In the genomic region with DNA sequence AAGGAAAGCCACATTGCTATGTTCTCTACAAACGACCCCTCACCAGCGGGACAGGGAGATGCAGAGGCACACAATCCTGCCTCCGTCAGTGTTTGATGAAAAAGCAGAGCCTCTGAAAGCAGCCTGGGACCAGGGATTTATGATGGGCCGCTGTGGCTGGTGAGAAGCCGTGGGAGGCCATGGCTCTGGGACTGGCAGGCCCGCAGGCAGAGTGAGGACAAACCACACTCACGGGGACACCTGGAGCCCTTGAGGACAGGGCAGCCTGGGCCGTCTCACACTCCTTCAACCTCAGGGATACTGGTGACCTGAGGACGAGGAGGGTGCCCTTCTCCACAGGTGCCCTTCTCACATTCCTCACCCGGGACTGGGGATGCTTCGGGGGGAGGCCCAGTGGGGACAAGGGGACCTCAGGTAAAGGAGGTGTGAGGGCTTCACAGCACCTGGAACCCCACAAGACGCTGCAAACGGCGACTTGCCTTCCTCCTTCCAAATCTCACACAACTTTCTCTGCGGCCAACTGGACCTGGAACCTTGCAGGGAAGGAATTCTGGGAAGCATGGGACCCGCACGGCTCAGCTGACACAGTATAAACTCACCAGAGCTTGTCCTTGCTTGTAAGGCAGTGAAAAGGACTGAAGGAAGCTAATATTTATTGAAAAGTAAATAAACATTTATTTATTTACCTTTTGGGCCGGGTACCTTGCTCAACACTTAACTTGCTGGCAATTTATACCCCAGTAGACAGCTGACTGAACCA, we compare ENCODE assay signal across 28 cellular contexts. TPM values are rescaled to one million over a fixed set of nuclear protein-coding genes. Genes with fewer than 3 reads are reported as not detected.
"Had no signal": no experiment of that assay in that cellular context is flagged by ENCODE, and none has a peak within 500 bp of the region (broad histone marks: within the 10 kb centered on the region; RNA-seq: fewer than 3 reads in every experiment).

No MANE protein-coding gene starts in this region.

- H3K9me3 ChIP-seq: left lung, lower lobe of right lung, ovary, right atrium auricular region, stomach, testis, thyroid gland, transverse colon, upper lobe of right lung, uterus had no signal

- H3K4me3 ChIP-seq: left lung, lower lobe of right lung, neural progenitor cell, ovary, right atrium auricular region, skin epidermis, stomach, testis, thyroid gland, transverse colon, upper lobe of right lung, uterus had no signal

- H2AFZ ChIP-seq: neural progenitor cell had no signal

- H3K4me1 ChIP-seq: testis had no signal

- H3K27me3 ChIP-seq: ovary, right atrium auricular region, testis, thyroid gland, transverse colon, uterus had no signal

- ATAC-seq: left colon; left lung; lower lobe of right lung; natural killer cell; sciatic nerve; stimulated activated naive B cell treated with anti-CD40 and anti-IgM and Interleukin-4, amounts not matched to agents 10 μg/mL and 1 μg/mL and 100 μg/mL, for 72 hours; stimulated activated naive CD8-positive, alpha-beta T cell treated with anti-CD3 and anti-CD28 coated beads, Interleukin-15, Interleukin-2, amounts not matched to agents 100 U/mL and 50 U/mL, for 24 hours; upper lobe of right lung had no signal

- DNase-seq: hippocampal formation; kidney glomerular epithelial cell; left colon; left lung; lower lobe of right lung; mammary epithelial cell; mesenchymal stem cell; naive B cell; natural killer cell; nephron progenitor cell; ovary; stimulated activated CD4-positive, alpha-beta T cell treated with anti-CD3 and anti-CD28 coated beads, Interleukin-12 subunit alpha, Interleukin-12 subunit beta, amount 100 ng/mL, for 4 hours; stimulated activated CD4-positive, alpha-beta T cell treated with anti-CD3 and anti-CD28 coated beads, Interleukin-15, amount 100 ng/mL, for 24 hours; stimulated activated CD4-positive, alpha-beta T cell treated with anti-CD3 and anti-CD28 coated beads, Interleukin-2, amount 100 ng/mL, for 24 hours; stimulated activated CD4-positive, alpha-beta T cell treated with anti-CD3 and anti-CD28 coated beads, Interleukin-4, amount 100 ng/mL, for 1 hour; stimulated activated naive B cell treated with anti-CD40 and anti-IgM and Interleukin-4, amounts not matched to agents 10 μg/mL and 1 μg/mL and 100 μg/mL, for 72 hours; stimulated activated naive CD8-positive, alpha-beta T cell treated with anti-CD3 and anti-CD28 coated beads, Interleukin-15, Interleukin-2, amounts not matched to agents 100 U/mL and 50 U/mL, for 24 hours; stomach; testis; transverse colon; upper lobe of right lung; uterus had no signal

- H3K4me2 ChIP-seq: neural progenitor cell had no signal

- H3K27ac ChIP-seq: left lung, lower lobe of right lung, neural progenitor cell, ovary, right atrium auricular region, skin epidermis, stomach, testis, thyroid gland, transverse colon, upper lobe of right lung, uterus had no signal

- H3K9ac ChIP-seq: neural progenitor cell had no signal

- H3K36me3 ChIP-seq: left lung, lower lobe of right lung, neural progenitor cell, ovary, right atrium auricular region, stomach, thyroid gland, transverse colon, upper lobe of right lung, uterus had no signal

- FAIRE-seq: keratinocyte had no signal

RNA-seq across cellular contexts. Expression of a gene that starts 5.3 kb away (rescaled TPM):
- polyA plus RNA-seq: keratinocyte, mammary epithelial cell had no signal
